In the genomic region with DNA sequence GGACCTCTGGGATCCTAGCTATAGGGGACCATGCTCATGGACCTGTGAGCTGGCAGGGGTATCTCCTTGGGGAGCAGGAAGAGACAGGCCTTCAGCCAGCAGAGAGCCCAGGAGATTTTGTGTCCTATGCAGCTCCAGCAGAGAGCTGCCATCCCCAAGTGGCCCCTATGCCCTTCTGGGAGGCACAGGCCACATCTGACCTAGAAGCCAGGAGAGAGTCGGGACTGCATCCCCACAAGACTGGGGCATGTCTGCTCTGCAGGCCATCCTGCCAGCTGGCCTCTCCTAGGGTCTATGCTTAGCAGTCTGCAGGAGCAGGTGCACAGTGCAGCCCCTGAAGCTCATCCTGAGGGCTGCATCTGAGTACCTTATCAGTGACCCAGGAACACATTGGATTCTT, we compare ENCODE assay signal across 7 cellular contexts.
"Had no signal": no experiment of that assay in that cellular context is flagged by ENCODE, and none has a peak within 500 bp of the region (broad histone marks: within the 10 kb centered on the region; RNA-seq: fewer than 3 reads in every experiment).

No MANE protein-coding gene starts in this region.

- ATAC-seq: GM23338, HepG2 had no signal

- H3K27ac Mint-ChIP-seq: GM23338, IgD-negative memory B cell had no signal

- H3K27ac ChIP-seq: HL-60 had no signal

- DNase-seq: H9, HCEC 1CT, KBM-7 had no signal

- H3K4me3 ChIP-seq: GM23338 had no signal

- H2AFZ ChIP-seq: GM23338 had no signal

- H3K36me3 Mint-ChIP-seq: IgD-negative memory B cell had no signal

- H3K4me3 Mint-ChIP-seq: GM23338, H9, IgD-negative memory B cell had no signal

- H3K4me2 ChIP-seq: GM23338 had no signal

- H3K27me3 Mint-ChIP-seq: IgD-negative memory B cell had no signal

- H3K4me1 Mint-ChIP-seq: GM23338, H9, IgD-negative memory B cell had no signal
